In genomic region chr7:29442146-29442545, GRCh38 we compare ENCODE assay signal across 10 cellular contexts.
A peak's percentile ranks its signal among the peaks of the same experiment; 100 is the strongest.
DNase-seq lines count a peak whose midpoint lies in the region; ATAC-seq lines count a peak whose summit lies in the region.
"Had no signal": no experiment of that assay in that cellular context is flagged by ENCODE, and none has a peak within 500 bp of the region (broad histone marks: within the 10 kb centered on the region; RNA-seq: fewer than 3 reads in every experiment).

No MANE protein-coding gene starts in this region.

- peaks cover 0 to 4% (median 0%) of the 10 kb centered on the region in 5 donors for H3K27me3 Mint-ChIP-seq in naive thymus-derived CD4-positive, alpha-beta T cell

- no peak overlapping the region for H3K27ac ChIP-seq in naive thymus-derived CD4-positive, alpha-beta T cell (ENCODE audit: low read depth, low read length)

- DNase-seq in H4 (ENCODE audit: low spot score) (peak; percentile 88), NCI-H2171 treated with DMSO at 0.1 percent for 48 hours (lab: John Stamatoyannopoulos, UW) (peak; percentile 81), adipocyte (ENCODE audit: low read depth) (peak; percentile 27), myocyte (ENCODE audit: low read depth) (peak; percentile 79)
- DNase-seq in naive thymus-derived CD4-positive, alpha-beta T cell, result no peak
- DNase-seq: activated CD4-positive, alpha-beta T cell treated with anti-CD3 and anti-CD28 coated beads, Interleukin-2, amount 50 U/mL, for 1 hour; aorta had no signal

- no peaks in the 10 kb centered on the region for H3K9me3 ChIP-seq in adipocyte (ENCODE audit: control insufficient read depth, low read length)
- H3K9me3 ChIP-seq in naive thymus-derived CD4-positive, alpha-beta T cell (ENCODE audit: control insufficient read depth in 2 of 3, low read length in 3 of 3), result no peaks in the 10 kb centered on the region

- no peak for ATAC-seq in GM21723 (IDR thresholded peaks at IDR 0.05; ENCODE audit: unreplicated experiment)
- ATAC-seq in GM18511 (IDR thresholded peaks at IDR 0.05; ENCODE audit: unreplicated experiment), result no peak
- no peak for ATAC-seq in GM18868 (IDR thresholded peaks at IDR 0.05; ENCODE audit: unreplicated experiment)
- no peak for ATAC-seq in naive thymus-derived CD4-positive, alpha-beta T cell

- H3K4me3 ChIP-seq in adipocyte (ENCODE audit: low read length), result no peak overlapping the region
- H3K4me3 ChIP-seq in naive thymus-derived CD4-positive, alpha-beta T cell (ENCODE audit: low read length), result no peak overlapping the region

- H3K36me3 Mint-ChIP-seq in naive thymus-derived CD4-positive, alpha-beta T cell, result no peaks in the 10 kb centered on the region

- no peaks in the 10 kb centered on the region for H3K27me3 ChIP-seq in adipocyte (replicated peaks; ENCODE audit: control insufficient read depth, insufficient read depth, low read length)
- no peaks in the 10 kb centered on the region for H3K27me3 ChIP-seq in naive thymus-derived CD4-positive, alpha-beta T cell (ENCODE audit: control insufficient read depth in 2 of 2, insufficient read depth in 2 of 2, low read length in 2 of 2)

- H3K4me3 Mint-ChIP-seq in naive thymus-derived CD4-positive, alpha-beta T cell, result no peak overlapping the region

- intact Hi-C loops in naive thymus-derived CD4-positive, alpha-beta T cell (cut with micrococcal nuclease), result no loop called here

- no peak overlapping the region for H3K9ac ChIP-seq in adipocyte (ENCODE audit: low read length)

- CTCF ChIA-PET in naive thymus-derived CD4-positive, alpha-beta T cell (lab: Charles Lee), result no interaction called here

- H3K36me3 ChIP-seq in adipocyte (ENCODE audit: control insufficient read depth, insufficient read depth, low read length, severe bottlenecking), result no peaks in the 10 kb centered on the region
- H3K36me3 ChIP-seq in naive thymus-derived CD4-positive, alpha-beta T cell (ENCODE audit: control insufficient read depth in 2 of 3, insufficient read depth in 3 of 3, low read length in 3 of 3), result no peaks in the 10 kb centered on the region

- no peaks in the 10 kb centered on the region for H3K4me1 Mint-ChIP-seq in naive thymus-derived CD4-positive, alpha-beta T cell

- no peaks in the 10 kb centered on the region for H3K9me3 Mint-ChIP-seq in naive thymus-derived CD4-positive, alpha-beta T cell

- POLR2A ChIA-PET in naive thymus-derived CD4-positive, alpha-beta T cell (lab: Charles Lee), result no interaction called here

- H3K4me1 ChIP-seq in adipocyte (ENCODE audit: control insufficient read depth, insufficient read depth, low read length), result no peaks in the 10 kb centered on the region
- no peaks in the 10 kb centered on the region for H3K4me1 ChIP-seq in naive thymus-derived CD4-positive, alpha-beta T cell (ENCODE audit: control insufficient read depth in 2 of 2, insufficient read depth in 2 of 2, low read length in 2 of 2)

- no peak overlapping the region for H3K27ac Mint-ChIP-seq in naive thymus-derived CD4-positive, alpha-beta T cell

Comparison
In these comparisons a context has a peak if more than half of its experiments do, and no peak if none do; other contexts are left out.
1. DNase-seq: peak in H4 (single experiment), NCI-H2171 treated with DMSO at 0.1 percent for 48 hours (single experiment), adipocyte (single experiment) and myocyte (single experiment); none in naive thymus-derived CD4-positive, alpha-beta T cell (0 of 9).